In the genomic region with DNA sequence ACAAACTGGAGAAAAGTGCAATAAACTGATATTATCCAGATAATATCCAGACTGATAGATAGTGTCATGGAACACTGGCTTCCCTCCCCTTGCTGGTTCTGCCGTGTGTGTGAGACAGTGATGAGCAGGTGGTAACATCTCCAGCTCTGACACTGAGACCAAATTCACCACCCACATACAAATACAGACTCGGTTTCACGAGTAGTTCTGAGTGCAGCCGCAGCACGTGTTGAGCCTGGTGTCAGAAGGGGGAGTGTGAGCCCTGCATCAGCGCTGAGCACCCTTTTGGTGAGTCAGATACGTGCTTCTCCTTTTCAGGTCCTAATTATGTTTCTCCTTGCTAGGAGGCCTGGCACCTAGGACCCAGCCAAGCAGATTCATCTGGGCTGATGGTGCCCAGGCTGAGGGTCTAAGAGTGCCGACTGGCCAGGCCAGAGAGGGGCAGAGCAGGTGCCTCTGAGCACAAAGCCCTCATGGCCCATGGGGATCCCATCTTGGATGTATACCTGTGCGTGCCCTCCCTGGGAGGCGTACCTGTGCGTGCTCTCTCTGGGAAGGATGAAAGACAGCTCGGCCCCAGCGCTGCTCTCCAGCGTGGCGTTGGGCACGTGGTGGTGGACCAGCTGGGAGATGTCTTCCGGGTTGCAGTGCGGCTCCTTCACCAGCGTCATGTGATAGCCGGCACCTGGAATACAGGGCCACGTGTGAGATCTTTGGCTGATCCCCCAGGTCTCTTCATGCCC, we compare ENCODE assay signal across 12 cellular contexts. TPM values are rescaled to one million over a fixed set of nuclear protein-coding genes. Genes with fewer than 3 reads are reported as not detected.
DNase-seq lines count a peak whose midpoint lies in the region; ATAC-seq and FAIRE-seq lines count a peak whose summit lies in the region.
"Had no signal": no experiment of that assay in that cellular context is flagged by ENCODE, and none has a peak within 500 bp of the region (broad histone marks: within the 10 kb centered on the region; RNA-seq: fewer than 3 reads in every experiment).

No MANE protein-coding gene starts in this region.

- ATAC-seq in HG02885 (IDR thresholded peaks at IDR 0.05; ENCODE audit: poor library complexity, unreplicated experiment) (peak; percentile 69), left cardiac atrium (no peak)
- ATAC-seq: left colon had no signal

- DNase-seq in GM18507 (ENCODE audit: extremely low spot score, insufficient read length, low read depth) (peak; percentile 22), OCI-M2 (lab: John Stamatoyannopoulos, UW; ENCODE audit: unreplicated experiment) (no peak), HK-2 (ENCODE audit: unreplicated experiment) (no peak), left cardiac atrium (no peak)
- DNase-seq: activated T-cell treated with anti-CD3 and anti-CD28 coated beads, Interleukin-2, amount 50 U/mL, for 72 hours; GF-D8; left colon; NCI-H82; thyroid gland had no signal

- intact Hi-C loops in left cardiac atrium (cut with DNase I), result no loop called here

- peak; percentile 77 for FAIRE-seq in GM18507 (lab: Jason Lieb, UNC)

- H3K27ac ChIP-seq in cingulate gyrus (ENCODE audit: low read depth, low read length), result peak overlapping the region; percentile 47
- H3K27ac ChIP-seq: cardiac muscle cell, thyroid gland had no signal

RNA-seq across cellular contexts. Expression of a gene that starts 27.3 kb away (rescaled TPM):
- 100 to 1,000 TPM in 1 of 2 donors, 10 to 100 TPM in 1; 98.8 to 120 TPM for total RNA-seq in left cardiac atrium

RNA-seq across cellular contexts. Expression of a gene that starts 43.8 kb away (rescaled TPM):
- 100 to 1,000 TPM; 124 to 128 TPM for total RNA-seq in left cardiac atrium

RNA-seq across cellular contexts. Expression of a gene that starts 45.3 kb away (rescaled TPM):
- 10 to 100 TPM in 1 of 2 donors, 1 to 10 TPM in 1; 9.6 to 12.4 TPM for total RNA-seq in left cardiac atrium

RNA-seq across cellular contexts. Expression of a gene that starts 59.0 kb away (rescaled TPM):
- total RNA-seq in left cardiac atrium, result under 1 TPM; 0.29 to 0.65 TPM
